ENCODE assay signal across 8 cellular contexts in the genomic region with DNA sequence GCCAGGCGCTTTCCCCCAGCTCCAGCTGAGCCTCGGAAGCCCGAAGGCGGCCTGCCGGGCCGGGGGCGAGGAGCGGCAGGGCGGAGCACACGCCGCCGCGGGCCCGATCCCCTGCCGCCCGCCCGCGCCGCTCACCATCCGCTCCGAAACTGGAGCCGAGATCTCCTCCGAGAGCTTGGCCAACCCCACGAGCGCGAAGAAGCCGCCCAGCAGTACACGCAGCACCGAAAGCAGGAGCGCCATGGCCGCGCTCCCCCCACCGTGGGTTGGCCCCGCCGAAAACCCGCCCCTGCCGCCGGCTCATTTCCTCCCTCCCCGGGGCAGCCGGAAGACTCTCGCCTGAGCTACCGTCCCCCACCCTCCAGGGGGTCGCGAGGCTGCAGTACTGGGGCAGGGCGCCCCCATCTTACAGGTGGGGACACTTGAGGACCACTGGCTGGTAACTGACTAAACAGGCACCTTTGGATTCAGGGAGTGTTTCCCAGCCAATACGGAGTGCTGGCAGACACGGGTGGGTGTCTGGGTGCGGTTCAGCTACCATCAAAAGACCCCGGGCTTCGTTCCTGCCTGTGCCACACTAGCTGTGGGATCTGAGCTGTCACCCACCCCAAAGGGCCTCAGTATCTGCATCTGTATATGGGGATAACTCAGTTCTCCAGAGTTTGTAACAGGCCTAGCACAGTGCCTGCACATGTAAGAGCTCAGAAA. TPM values are rescaled to one million over a fixed set of nuclear protein-coding genes. Genes with fewer than 3 reads are reported as not detected.
DNase-seq lines count a peak whose midpoint lies in the region; ATAC-seq, FAIRE-seq and TF ChIP-seq lines count a peak whose summit lies in the region.

A gene (minus strand): TSS at position 285 of the 708 bp plus-strand sequence. CDS start 42 bp downstream, at position 243.

- H3K9me3 Mint-ChIP-seq in CD14-positive monocyte = no peaks in the 10 kb centered on the region
- no peaks in the 10 kb centered on the region for H3K9me3 Mint-ChIP-seq in neural crest cell

- no peak for DNase-seq in CD14-positive monocyte (ENCODE audit: low spot score)
- peak; percentile 71 for DNase-seq in GM19239 (ENCODE audit: insufficient read length, low spot score)
- DNase-seq in RKO (ENCODE audit: low spot score) = peak; percentile 51
- DNase-seq in activated effector memory CD4-positive, alpha-beta T cell treated with anti-CD3 and anti-CD28 coated beads, Interleukin-2, amount 50 U/mL, for 16 hours = peak; percentile 92
- DNase-seq in foreskin fibroblast = peak; percentile 55 to 81
- DNase-seq in neural crest cell (ENCODE audit: low read depth, low spot score) = peak; percentile 33
- DNase-seq in stomach = peak; percentile 67

- peaks cover 11 to 38% (median 35%) of the 10 kb centered on the region in 4 donors for H3K4me1 ChIP-seq in stomach

- H3K36me3 Mint-ChIP-seq in CD14-positive monocyte = peaks cover 24 to 47% of the 10 kb centered on the region in 2 donors
- no peaks in the 10 kb centered on the region for H3K36me3 Mint-ChIP-seq in neural crest cell (ENCODE audit: low read depth)

- H3K27ac ChIP-seq in stomach = peak within 1 kb of the TSS; percentile 86 to 98 (median 88)

- intact Hi-C loops in CD14-positive monocyte (cut with micrococcal nuclease) (no loop called here), stomach (cut with DNase I; ENCODE audit: low total_unique reads) (no loop called here)

- H3K9me3 ChIP-seq in stomach = no peaks in the 10 kb centered on the region

- TF ChIP-seq POLR2A in stomach (IDR thresholded peaks at IDR 0.05) = no peak

- no peaks in the 10 kb centered on the region for H3K27me3 ChIP-seq in stomach

- H3K4me3 ChIP-seq in foreskin fibroblast (ENCODE audit: low read depth in 1 of 2, low read length in 2 of 2) = peak within 1 kb of the TSS; percentile 78 to 79
- peak within 1 kb of the TSS; percentile 65 to 89 (median 80) for H3K4me3 ChIP-seq in stomach

- FAIRE-seq in GM19239 (lab: Jason Lieb, UNC) = peak; percentile 83

- peak; percentile 69 for ATAC-seq in HG03442 (IDR thresholded peaks at IDR 0.05; ENCODE audit: unreplicated experiment)

- TF ChIP-seq CTCF in CD14-positive monocyte (IDR thresholded peaks at IDR 0.05) (no peak), foreskin fibroblast (IDR thresholded peaks at IDR 0.05; ENCODE audit: low read depth, low read length) (no peak), neural crest cell (conservative IDR thresholded peaks at IDR 0.05) (no peak), stomach (IDR thresholded peaks at IDR 0.05) (no peak)

- H3K27ac Mint-ChIP-seq in CD14-positive monocyte = peak within 1 kb of the TSS; percentile 78 to 93 (median 87)
- H3K27ac Mint-ChIP-seq in neural crest cell (ENCODE audit: unreplicated experiment) = peak within 1 kb of the TSS; percentile 88

- H3K36me3 ChIP-seq in stomach = peaks cover 6 to 42% (median 35%) of the 10 kb centered on the region in 4 donors

- TF ChIP-seq EP300 in stomach (IDR thresholded peaks at IDR 0.05) = no peak

- H3K4me1 Mint-ChIP-seq in CD14-positive monocyte = peaks cover 22% of the 10 kb centered on the region
- H3K4me1 Mint-ChIP-seq in neural crest cell = peaks cover 8% of the 10 kb centered on the region

- 1% methylated on average over 22 to 50 of the region's 50 CpGs for WGBS in stomach, 5 donors

- H3K4me3 Mint-ChIP-seq in CD14-positive monocyte (peak within 1 kb of the TSS; percentile 96 to 99), neural crest cell (peak within 1 kb of the TSS; percentile 97)

- no peaks in the 10 kb centered on the region for H3K27me3 Mint-ChIP-seq in CD14-positive monocyte (ENCODE audit: low read depth in 3 of 3)
- H3K27me3 Mint-ChIP-seq in neural crest cell (ENCODE audit: low read depth) = no peaks in the 10 kb centered on the region

RNA-seq across cellular contexts. Expression of the gene that starts here (rescaled TPM):
- 100 to 1,000 TPM; 102 to 128 TPM for polyA plus RNA-seq in CD14-positive monocyte
- total RNA-seq in neural crest cell = 3.6 and 3.9 TPM in 2 replicates
- 100 to 1,000 TPM in 1 of 5 donors, 10 to 100 TPM in 3, 1 to 10 TPM in 1; 2.0 to 131 (median 17.6) TPM for total RNA-seq in stomach
- polyA plus RNA-seq in stomach = 10 to 100 TPM; 12.5 to 31.1 (median 15.1) TPM
